15 cellular contexts compared by ENCODE assay signal in genomic region chr19:38507551-38508127, GRCh38.
"Had no signal": no experiment of that assay in that cellular context is flagged by ENCODE, and none has a peak within 500 bp of the region (broad histone marks: within the 10 kb centered on the region; RNA-seq: fewer than 3 reads in every experiment).

No MANE protein-coding gene starts in this region.

- H3K27ac Mint-ChIP-seq: activated CD4-positive, alpha-beta T cell treated with anti-CD3 and anti-CD28 coated beads for 36 hours; activated CD8-positive, alpha-beta T cell treated with anti-CD3 and anti-CD28 coated beads for 36 hours; natural killer cell had no signal

- H3K27me3 ChIP-seq: body of pancreas, neutrophil, tibial nerve, vagina had no signal

- H3K4me3 ChIP-seq: body of pancreas, prostate gland, skin epidermis, tibial nerve, vagina had no signal

- H3K4me1 ChIP-seq: body of pancreas, prostate gland, tibial nerve, vagina had no signal

- H3K36me3 Mint-ChIP-seq: natural killer cell had no signal

- DNase-seq: activated T-cell treated with anti-CD3 and anti-CD28 coated beads, Interleukin-2, amount 50 U/mL, for 4 hours; amniotic stem cell; kidney glomerular epithelial cell had no signal

- H3K4me3 Mint-ChIP-seq: activated CD4-positive, alpha-beta T cell treated with anti-CD3 and anti-CD28 coated beads for 36 hours; activated CD8-positive, alpha-beta T cell treated with anti-CD3 and anti-CD28 coated beads for 36 hours; activated T-cell treated with anti-CD3 and anti-CD28 coated beads, Interleukin-2, amount 50 U/mL, for 4 hours; natural killer cell had no signal

- H3K9me3 ChIP-seq: body of pancreas, neutrophil, prostate gland, tibial nerve, vagina had no signal

- H3K9me3 Mint-ChIP-seq: activated CD8-positive, alpha-beta T cell treated with anti-CD3 and anti-CD28 coated beads for 36 hours; activated T-cell treated with anti-CD3 and anti-CD28 coated beads, Interleukin-2, amount 50 U/mL, for 4 hours; central memory CD8-positive, alpha-beta T cell; natural killer cell had no signal

- H3K27ac ChIP-seq: body of pancreas, coronary artery, neutrophil, prostate gland, skin epidermis, tibial nerve, vagina, VCaP had no signal

- H3K36me3 ChIP-seq: neutrophil, prostate gland, tibial nerve, vagina had no signal
